Comparison of ENCODE assay signal across 8 cellular contexts in genomic region chr6:42879372-42880239, GRCh38. TPM values are rescaled to one million over a fixed set of nuclear protein-coding genes. Genes with fewer than 3 reads are reported as not detected.
DNase-seq lines count a peak whose midpoint lies in the region; ATAC-seq and TF ChIP-seq lines count a peak whose summit lies in the region.

TSS of gene RPL7L1 (plus strand) at chr6:42879616. CDS start at chr6:42879911, 295 bp downstream.

- H3K27ac Mint-ChIP-seq in activated naive CD4-positive, alpha-beta T cell treated with anti-CD3 and anti-CD28 coated beads, Interleukin-2, amount 50 U/mL, for 24 hours: peak within 1 kb of the TSS; percentile 100
- H3K27ac Mint-ChIP-seq in osteocyte (ENCODE audit: unreplicated experiment): peak within 1 kb of the TSS; percentile 100

- ATAC-seq in HG02588 (IDR thresholded peaks at IDR 0.05; ENCODE audit: unreplicated experiment): peak; percentile 83
- peak; percentile 97 for ATAC-seq in SK-N-SH treated with all-trans-retinoic acid at 6 μM for 48 hours
- peak; percentile 97 for ATAC-seq in thoracic aorta (ENCODE audit: insufficient number of reproducible peaks, low FRiP score, low read depth)

- H3K27me3 Mint-ChIP-seq in activated naive CD4-positive, alpha-beta T cell treated with anti-CD3 and anti-CD28 coated beads, Interleukin-2, amount 50 U/mL, for 24 hours: no peaks in the 10 kb centered on the region
- no peaks in the 10 kb centered on the region for H3K27me3 Mint-ChIP-seq in osteocyte (ENCODE audit: unreplicated experiment)

- peak within 1 kb of the TSS; percentile 83 for H3K4me3 ChIP-seq in thoracic aorta

- peaks cover 14% of the 10 kb centered on the region for H3K36me3 Mint-ChIP-seq in activated naive CD4-positive, alpha-beta T cell treated with anti-CD3 and anti-CD28 coated beads, Interleukin-2, amount 50 U/mL, for 24 hours
- H3K36me3 Mint-ChIP-seq in osteocyte (ENCODE audit: unreplicated experiment): peaks cover 14% of the 10 kb centered on the region

- H3K4me1 ChIP-seq in thoracic aorta (ENCODE audit: control insufficient read depth in 1 of 2, low read depth in 2 of 2): peaks cover 13 to 19% of the 10 kb centered on the region in 2 donors

- POLR2A ChIA-PET in GM10248 (lab: Yijun Ruan, JAX): interaction anchor here (0.5 to 1.2 kb wide), 5 partner anchors 9 to 656 kb away, joined by 3 to 4 read pairs (median 3); partner anchors contain the start of gene TBCC

- TF ChIP-seq CTCF in GM10248 (IDR thresholded peaks at IDR 0.05; ENCODE audit: control extremely low read depth, extremely low read depth, low read depth, missing control alignments): no peak
- TF ChIP-seq CTCF in osteocyte (IDR thresholded peaks at IDR 0.05): no peak
- TF ChIP-seq CTCF in thoracic aorta (IDR thresholded peaks at IDR 0.05): no peak

- peaks cover 23% of the 10 kb centered on the region for H3K4me1 Mint-ChIP-seq in activated naive CD4-positive, alpha-beta T cell treated with anti-CD3 and anti-CD28 coated beads, Interleukin-2, amount 50 U/mL, for 24 hours
- peaks cover 20% of the 10 kb centered on the region for H3K4me1 Mint-ChIP-seq in osteocyte (ENCODE audit: unreplicated experiment)

- H3K27me3 ChIP-seq in thoracic aorta (replicated peaks; ENCODE audit: insufficient read depth): no peaks in the 10 kb centered on the region

- peak within 1 kb of the TSS; percentile 98 for H3K4me3 Mint-ChIP-seq in activated naive CD4-positive, alpha-beta T cell treated with anti-CD3 and anti-CD28 coated beads, Interleukin-2, amount 50 U/mL, for 24 hours
- H3K4me3 Mint-ChIP-seq in osteocyte (ENCODE audit: unreplicated experiment): peak within 1 kb of the TSS; percentile 100

- DNase-seq in GM10248 (ENCODE audit: extremely low spot score) (peak; percentile 83), NCI-H1048 (lab: John Stamatoyannopoulos, UW) (peak; percentile 37), glomerular visceral epithelial cell (ENCODE audit: extremely low spot score) (peak; percentile 87), osteocyte (ENCODE audit: extremely low spot score, unreplicated experiment) (peak; percentile 90), thoracic aorta (ENCODE audit: low spot score) (peak; percentile 53)

- H3K27ac ChIP-seq in thoracic aorta: peak within 1 kb of the TSS; percentile 85 to 96

- no peaks in the 10 kb centered on the region for H3K9me3 Mint-ChIP-seq in activated naive CD4-positive, alpha-beta T cell treated with anti-CD3 and anti-CD28 coated beads, Interleukin-2, amount 50 U/mL, for 24 hours
- H3K9me3 Mint-ChIP-seq in osteocyte (ENCODE audit: unreplicated experiment): no peaks in the 10 kb centered on the region

- no peaks in the 10 kb centered on the region for H3K9me3 ChIP-seq in thoracic aorta

- peaks cover 13% of the 10 kb centered on the region for H3K36me3 ChIP-seq in thoracic aorta

- CTCF ChIA-PET in GM10248 (lab: Yijun Ruan, JAX): interaction anchor here (0.8 to 4.9 kb wide), 6 partner anchors 11 to 332 kb away, joined by 3 to 34 read pairs (median 4); no protein-coding TSS in a partner anchor

TF ChIP-seq in SK-N-SH treated with all-trans-retinoic acid at 6 μM for 48 hours, 23 proteins besides CTCF, POLR2A, EP300 and RAD21:
- TF ChIP-seq TOX (CRISPR knock-in tag; IDR thresholded peaks at IDR 0.05; ENCODE audit: borderline replicate concordance): no peak
- TF ChIP-seq TSHZ2 (CRISPR knock-in tag; IDR thresholded peaks at IDR 0.05): no peak
- no peak for TF ChIP-seq SNAI2 (CRISPR knock-in tag; IDR thresholded peaks at IDR 0.05)
- no peak for TF ChIP-seq GLIS3 (CRISPR knock-in tag; IDR thresholded peaks at IDR 0.05)
- TF ChIP-seq ZNF70 (CRISPR knock-in tag; IDR thresholded peaks at IDR 0.05): no peak
- TF ChIP-seq ESRRG (CRISPR knock-in tag; IDR thresholded peaks at IDR 0.05): no peak
- TF ChIP-seq ARNTL (CRISPR knock-in tag; IDR thresholded peaks at IDR 0.05; ENCODE audit: borderline replicate concordance, low read depth): no peak

RNA-seq across cellular contexts. Expression of gene RPL7L1, which starts in this region (rescaled TPM):
- total RNA-seq in osteocyte (77.4 and 80.5 TPM in 2 replicates), thoracic aorta (10 to 100 TPM; 55.5 to 75.8 TPM)

Comparison
In these comparisons a context has a peak if more than half of its experiments do, and no peak if none do; other contexts are left out.
1. Peak in every context shown above with its lines: DNase-seq, ATAC-seq, H3K4me3 ChIP-seq and H3K27ac ChIP-seq.
2. DNase-seq: peak in every context shown above with its lines; median percentile 90 in osteocyte; 87 in glomerular visceral epithelial cell; 83 in GM10248; 53 in thoracic aorta; 37 in NCI-H1048.